In the genomic region with DNA sequence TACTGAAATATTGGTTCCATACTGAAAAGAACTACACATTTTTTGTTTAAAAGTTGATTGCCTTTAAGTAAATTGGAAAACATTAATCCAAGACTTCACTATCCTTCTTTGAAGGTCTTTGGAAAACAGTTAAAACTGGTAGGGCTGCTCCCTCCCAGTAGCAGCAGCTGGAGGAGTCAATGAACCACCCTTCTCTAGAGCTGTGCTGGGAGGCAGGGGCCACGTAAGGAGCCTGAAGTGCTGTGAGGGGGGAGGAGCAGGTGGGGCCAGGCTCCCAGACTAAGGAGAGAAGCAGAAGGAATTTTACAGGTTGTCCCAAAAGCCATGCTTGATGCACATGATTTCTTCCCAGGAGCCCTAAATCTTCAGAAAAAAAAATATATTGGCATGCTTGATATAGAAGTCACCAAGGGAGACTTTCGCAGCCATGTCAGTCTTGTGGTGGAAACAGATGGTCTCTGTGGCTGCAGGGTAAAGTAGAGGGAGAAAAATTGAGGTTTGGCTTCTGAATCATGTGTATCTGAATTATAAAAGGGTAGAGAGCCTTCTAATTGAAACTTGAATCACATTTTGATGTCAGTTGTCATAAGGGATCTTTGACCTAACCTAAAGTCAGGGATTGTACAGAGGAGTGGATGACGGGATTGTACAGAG, we compare ENCODE assay signal across 27 cellular contexts.
"Had no signal": no experiment of that assay in that cellular context is flagged by ENCODE, and none has a peak within 500 bp of the region (broad histone marks: within the 10 kb centered on the region; RNA-seq: fewer than 3 reads in every experiment).

No MANE protein-coding gene starts in this region.

- H3K27ac ChIP-seq: ovary, parathyroid adenoma, psoas muscle, right lobe of liver, sigmoid colon, stomach, thoracic aorta, thyroid gland, tibial nerve, upper lobe of left lung, vagina had no signal

- H3K4me3 ChIP-seq: ovary, psoas muscle, right lobe of liver, sigmoid colon, stomach, thoracic aorta, thyroid gland, tibial nerve, upper lobe of left lung, vagina had no signal

- H3K4me1 ChIP-seq: parathyroid adenoma, psoas muscle, right lobe of liver, sigmoid colon, stomach, thyroid gland, tibial nerve, upper lobe of left lung, vagina had no signal

- H3K36me3 Mint-ChIP-seq: natural killer cell; stimulated activated effector memory CD8-positive, alpha-beta T cell treated with anti-CD3 and anti-CD28 coated beads, Interleukin-12 subunit alpha, Interleukin-12 subunit beta, amount 100 ng/mL, for 72 hours; stimulated activated naive B cell treated with anti-CD40 and anti-IgM and Interleukin-4, amounts not matched to agents 10 μg/mL and 1 μg/mL and 100 μg/mL, for 72 hours had no signal

- H2AFZ ChIP-seq: parathyroid adenoma had no signal

- H3K36me3 ChIP-seq: ovary, right lobe of liver, sigmoid colon, stomach, thoracic aorta, thyroid gland, tibial nerve, upper lobe of left lung, vagina had no signal

- H3K4me1 Mint-ChIP-seq: natural killer cell; nephron; stimulated activated effector memory CD8-positive, alpha-beta T cell treated with anti-CD3 and anti-CD28 coated beads, Interleukin-12 subunit alpha, Interleukin-12 subunit beta, amount 100 ng/mL, for 72 hours; stimulated activated naive B cell treated with anti-CD40 and anti-IgM and Interleukin-4, amounts not matched to agents 10 μg/mL and 1 μg/mL and 100 μg/mL, for 72 hours had no signal

- H3K27me3 ChIP-seq: ovary, right lobe of liver, sigmoid colon, stomach, thyroid gland, tibial nerve, upper lobe of left lung, vagina had no signal

- H3K9me3 ChIP-seq: ovary, psoas muscle, right lobe of liver, sigmoid colon, stomach, thoracic aorta, thyroid gland, upper lobe of left lung, vagina had no signal

- H3K27me3 Mint-ChIP-seq: progenitor cell of endocrine pancreas; stimulated activated naive B cell treated with anti-CD40 and anti-IgM and Interleukin-4, amounts not matched to agents 10 μg/mL and 1 μg/mL and 100 μg/mL, for 72 hours; stimulated activated naive CD8-positive, alpha-beta T cell treated with anti-CD3 and anti-CD28 coated beads, Interleukin-15, Interleukin-2, amounts not matched to agents 100 ng/mL and 50 ng/mL, for 24 hours had no signal

- ATAC-seq: natural killer cell; psoas muscle; right cardiac atrium; right lobe of liver; stimulated activated effector memory CD8-positive, alpha-beta T cell treated with anti-CD3 and anti-CD28 coated beads, Interleukin-12 subunit alpha, Interleukin-12 subunit beta, amount 100 ng/mL, for 72 hours; stimulated activated naive B cell treated with anti-CD40 and anti-IgM and Interleukin-4, amounts not matched to agents 10 μg/mL and 1 μg/mL and 100 μg/mL, for 72 hours had no signal

- H3K79me2 ChIP-seq: parathyroid adenoma had no signal

- DNase-seq: natural killer cell; occipital lobe; ovary; posterior cingulate gyrus; psoas muscle; right cardiac atrium; right lobe of liver; sigmoid colon; small intestine; stimulated activated CD4-positive, alpha-beta T cell treated with anti-CD3 and anti-CD28 coated beads, Interleukin-15, amount 100 ng/mL, for 24 hours; stimulated activated CD4-positive, alpha-beta T cell treated with anti-CD3 and anti-CD28 coated beads, Interleukin-2, amount 100 ng/mL, for 24 hours; stimulated activated CD4-positive, alpha-beta T cell treated with anti-CD3 and anti-CD28 coated beads, Interleukin-2, amount 100 ng/mL, for 48 hours; stimulated activated CD4-positive, alpha-beta T cell treated with anti-CD3 and anti-CD28 coated beads, Interleukin-4, amount 100 ng/mL, for 24 hours; stimulated activated naive B cell treated with anti-CD40 and anti-IgM and Interleukin-4, amounts not matched to agents 10 μg/mL and 1 μg/mL and 100 μg/mL, for 72 hours; stimulated activated naive CD4-positive, alpha-beta T cell treated with Interleukin-2 at 50 U/mL for 16 hours; stomach; thyroid gland; upper lobe of left lung had no signal

- H3K27ac Mint-ChIP-seq: natural killer cell; nephron; progenitor cell of endocrine pancreas; stimulated activated effector memory CD8-positive, alpha-beta T cell treated with anti-CD3 and anti-CD28 coated beads, Interleukin-12 subunit alpha, Interleukin-12 subunit beta, amount 100 ng/mL, for 72 hours; stimulated activated naive B cell treated with anti-CD40 and anti-IgM and Interleukin-4, amounts not matched to agents 10 μg/mL and 1 μg/mL and 100 μg/mL, for 72 hours; stimulated activated naive CD8-positive, alpha-beta T cell treated with anti-CD3 and anti-CD28 coated beads, Interleukin-15, Interleukin-2, amounts not matched to agents 100 ng/mL and 50 ng/mL, for 24 hours had no signal

- H3K4me3 Mint-ChIP-seq: natural killer cell; nephron; stimulated activated effector memory CD8-positive, alpha-beta T cell treated with anti-CD3 and anti-CD28 coated beads, Interleukin-12 subunit alpha, Interleukin-12 subunit beta, amount 100 ng/mL, for 72 hours; stimulated activated naive B cell treated with anti-CD40 and anti-IgM and Interleukin-4, amounts not matched to agents 10 μg/mL and 1 μg/mL and 100 μg/mL, for 72 hours; stimulated activated naive CD8-positive, alpha-beta T cell treated with anti-CD3 and anti-CD28 coated beads, Interleukin-15, Interleukin-2, amounts not matched to agents 100 ng/mL and 50 ng/mL, for 24 hours had no signal

- H3K9ac ChIP-seq: parathyroid adenoma had no signal

- FAIRE-seq: small intestine, urothelium cell line had no signal
